Comparison of ENCODE assay signal across 23 cellular contexts in genomic region chr9:112280904-112281303, GRCh38. TPM values are rescaled to one million over a fixed set of nuclear protein-coding genes. Genes with fewer than 3 reads are reported as not detected.
DNase-seq lines count a peak whose midpoint lies in the region; ATAC-seq, FAIRE-seq and TF ChIP-seq lines count a peak whose summit lies in the region.
"Had no signal": no experiment of that assay in that cellular context is flagged by ENCODE, and none has a peak within 500 bp of the region (broad histone marks: within the 10 kb centered on the region; RNA-seq: fewer than 3 reads in every experiment).

No MANE protein-coding gene starts in this region.

- in situ Hi-C loops in K562 (cut with MboI): no loop called here

- TF ChIP-seq EP300 in K562 (IDR thresholded peaks at IDR 0.05; ENCODE audit: low read length): no peak

- dilution Hi-C loops in endothelial cell of umbilical vein (cut with MboI; ENCODE audit: extremely low pct_ligation_motif_present, low sequenced_read_pairs): no loop called here

- H4K20me1 ChIP-seq in K562 (replicated peaks; ENCODE audit: control insufficient read depth, insufficient read depth, low read length) (no peaks in the 10 kb centered on the region), endothelial cell of umbilical vein (replicated peaks; ENCODE audit: control insufficient read depth, extremely low read depth, insufficient read depth, low read length) (peaks cover 3% of the 10 kb centered on the region)

- TF ChIP-seq POLR2A in H54 (IDR thresholded peaks at IDR 0.05; ENCODE audit: low read depth, low read length) (no peak), K562 (conservative IDR thresholded peaks at IDR 0.05) (no peak), endothelial cell of umbilical vein (IDR thresholded peaks at IDR 0.05; ENCODE audit: low read depth, low read length) (no peak)

- FAIRE-seq in H54 (lab: Jason Lieb, UNC): peak; percentile 27
- no peak for FAIRE-seq in K562 (lab: Jason Lieb, UNC)
- peak; percentile 50 for FAIRE-seq in endothelial cell of umbilical vein (lab: Jason Lieb, UNC)
- FAIRE-seq: A204.1, D721Med, GM12891 had no signal

- H3K36me3 Mint-ChIP-seq in T-helper 17 cell (ENCODE audit: low read depth): peaks cover 3% of the 10 kb centered on the region

- H3K4me3 ChIP-seq in K562 (no peak overlapping the region), endothelial cell of umbilical vein (replicated peaks in 1 of 3; ENCODE audit: insufficient read depth in 1 of 3, low read depth in 1 of 3, low read length in 3 of 3) (no peak overlapping the region)
- H3K4me3 ChIP-seq: BLaER1 treated with 17β-estradiol and CSF1 and Interleukin-3, amounts not matched to agents 10 nM and 100 nM had no signal

- H3K27ac ChIP-seq in K562 (ENCODE audit: extremely low read depth, low read depth, low read length) (no peak overlapping the region), endothelial cell of umbilical vein (ENCODE audit: insufficient read depth, low read depth, low read length) (no peak overlapping the region)
- H3K27ac ChIP-seq: BLaER1 treated with 17β-estradiol and CSF1 and Interleukin-3, amounts not matched to agents 10 nM and 100 nM; C4-2B had no signal

- H3K9ac ChIP-seq in K562 (ENCODE audit: insufficient read depth in 1 of 2, low read depth in 2 of 2, low read length in 2 of 2) (no peak overlapping the region), endothelial cell of umbilical vein (replicated peaks; ENCODE audit: extremely low read depth, insufficient read depth, low read length) (no peak overlapping the region)
- H3K9ac ChIP-seq: BLaER1 treated with 17β-estradiol and CSF1 and Interleukin-3, amounts not matched to agents 10 nM and 100 nM had no signal

- no TSS peak for BruUV-seq in K562 (replicated peaks; lab: Mats Ljungman, UMichigan)
- BruUV-seq in endothelial cell of umbilical vein (replicated peaks; lab: Mats Ljungman, UMichigan): no TSS peak

- no peak overlapping the region for H2AFZ ChIP-seq in K562 (ENCODE audit: low read depth, low read length)
- no peak overlapping the region for H2AFZ ChIP-seq in endothelial cell of umbilical vein (ENCODE audit: low read depth, low read length)

- H3K4me1 ChIP-seq in K562 (replicated peaks in 1 of 2; ENCODE audit: control insufficient read depth in 2 of 2, insufficient read depth in 2 of 2, low read length in 2 of 2) (no peaks in the 10 kb centered on the region; a peak in 1 of 5 replicates), endothelial cell of umbilical vein (ENCODE audit: control insufficient read depth, extremely low read depth, insufficient read depth, low read length) (peaks cover 2% of the 10 kb centered on the region)
- H3K4me1 ChIP-seq: BLaER1 treated with 17β-estradiol and CSF1 and Interleukin-3, amounts not matched to agents 10 nM and 100 nM had no signal

- CTCF ChIA-PET in K562 (lab: Yijun Ruan, JAX; ENCODE audit: low intra/inter-chr PET ratio) (no interaction called here), endothelial cell of umbilical vein (lab: Charles Lee) (interaction anchor here (1.0 to 1.3 kb wide), 3 partner anchors 15 to 104 kb away, joined by 3 read pairs; no protein-coding TSS in a partner anchor)

- intact Hi-C loops in K562 (cut with micrococcal nuclease): no loop called here
- intact Hi-C loops in endothelial cell of umbilical vein (cut with micrococcal nuclease): no loop called here

- H3K27me3 ChIP-seq in K562 (ENCODE audit: control insufficient read depth in 2 of 2, insufficient read depth in 2 of 2, low read length in 2 of 2): no peaks in the 10 kb centered on the region
- H3K27me3 ChIP-seq in endothelial cell of umbilical vein (ENCODE audit: control insufficient read depth in 2 of 2, insufficient read depth in 2 of 2, low read length in 2 of 2): no peaks in the 10 kb centered on the region
- H3K27me3 ChIP-seq: BLaER1 treated with 17β-estradiol and CSF1 and Interleukin-3, amounts not matched to agents 10 nM and 100 nM had no signal

- TF ChIP-seq RAD21 in K562 (CRISPR knock-in tag; conservative IDR thresholded peaks at IDR 0.05 in 1 of 2, IDR thresholded peaks at IDR 0.05 in 1 of 2): no peak

- peaks cover 4% of the 10 kb centered on the region for H3K9me3 ChIP-seq in T-helper 17 cell (ENCODE audit: control insufficient read depth, low read length, poor library complexity, severe bottlenecking)
- H3K9me3 ChIP-seq in K562 (replicated peaks; ENCODE audit: control insufficient read depth, insufficient read depth, low read depth, low read length): peaks cover 16% of the 10 kb centered on the region
- peaks cover 3% of the 10 kb centered on the region for H3K9me3 ChIP-seq in endothelial cell of umbilical vein (replicated peaks; ENCODE audit: control insufficient read depth, insufficient read depth, low read length)

- H3K9me1 ChIP-seq in K562 (ENCODE audit: control insufficient read depth, insufficient read depth, low read length) (no peaks in the 10 kb centered on the region), endothelial cell of umbilical vein (replicated peaks; ENCODE audit: control insufficient read depth, extremely low read depth, insufficient read depth, low read length) (no peaks in the 10 kb centered on the region)

- TF ChIP-seq CTCF in K562 (IDR thresholded peaks at IDR 0.05 in 2 of 3, conservative IDR thresholded peaks at IDR 0.05 in 1 of 3; ENCODE audit: insufficient read depth in 2 of 3, low read depth in 1 of 3, low read length in 3 of 3) (no peak), endothelial cell of umbilical vein (IDR thresholded peaks at IDR 0.05; ENCODE audit: extremely low read depth in 1 of 2, insufficient read depth in 1 of 2, low read depth in 1 of 2, low read length in 2 of 2) (no peak), GM20000 (IDR thresholded peaks at IDR 0.05; ENCODE audit: extremely low read depth, missing control alignments) (no peak)

- H3K4me2 ChIP-seq in K562 (ENCODE audit: insufficient read depth, low read length): no peak overlapping the region
- H3K4me2 ChIP-seq in endothelial cell of umbilical vein (ENCODE audit: insufficient read depth, low read length): no peak overlapping the region
- H3K4me2 ChIP-seq: BLaER1 treated with 17β-estradiol and CSF1 and Interleukin-3, amounts not matched to agents 10 nM and 100 nM had no signal

- H3K4me1 Mint-ChIP-seq in T-helper 17 cell: peaks cover 20% of the 10 kb centered on the region

- H3K36me3 ChIP-seq in K562 (ENCODE audit: control insufficient read depth, insufficient read depth, low read length) (peaks cover 19% of the 10 kb centered on the region), endothelial cell of umbilical vein (ENCODE audit: control insufficient read depth in 2 of 2, extremely low read depth in 1 of 2, insufficient read depth in 2 of 2, low read length in 2 of 2) (peaks cover 0 to 3% of the 10 kb centered on the region in 2 experiments)

- H3K27me3 Mint-ChIP-seq in T-helper 17 cell: no peaks in the 10 kb centered on the region
- H3K27me3 Mint-ChIP-seq: B cell; CD4-positive, alpha-beta T cell had no signal

- peak overlapping the region; percentile 32 for H3K27ac Mint-ChIP-seq in T-helper 17 cell
- H3K27ac Mint-ChIP-seq: B cell; CD4-positive, alpha-beta T cell; CD8-positive, alpha-beta T cell had no signal

- POLR2A ChIA-PET in K562 (lab: Yijun Ruan, JAX): interaction anchor here (0.8 kb wide), 1 partner anchor 11 kb away, joined by 3 read pairs; no protein-coding TSS in a partner anchor
- POLR2A ChIA-PET in endothelial cell of umbilical vein (lab: Charles Lee): no interaction called here

- WGBS in K562 (ENCODE audit: insufficient coverage, low coverage, missing lambda C conversion rate): 95% methylated on average over 2 of the region's 2 CpGs

- H3K79me2 ChIP-seq in K562 (ENCODE audit: control insufficient read depth, insufficient read depth, low read length): peaks cover 65% of the 10 kb centered on the region
- H3K79me2 ChIP-seq in endothelial cell of umbilical vein (ENCODE audit: control insufficient read depth, insufficient read depth, low read length): peaks cover 45% of the 10 kb centered on the region

- ATAC-seq in T-helper 17 cell: no peak
- ATAC-seq in K562: no peak
- ATAC-seq in GM19397 (IDR thresholded peaks at IDR 0.05; ENCODE audit: unreplicated experiment): no peak
- ATAC-seq: CD8-positive, alpha-beta T cell had no signal

- no peak for DNase-seq in H54 (ENCODE audit: insufficient read length, low spot score)
- no peak for DNase-seq in T-helper 17 cell
- DNase-seq in K562 (ENCODE audit: extremely low read depth in 1 of 4, low spot score in 3 of 4): no peak
- DNase-seq in endothelial cell of umbilical vein (ENCODE audit: low read depth, low spot score): no peak
- no peak for DNase-seq in AG20443 (ENCODE audit: low spot score)
- no peak for DNase-seq in GM20000 (ENCODE audit: low spot score)
- no peak for DNase-seq in nucleus accumbens (lab: John Stamatoyannopoulos, UW)
- DNase-seq: 8988T; ACHN; AML-193; Caco-2; Calu3; CD4-positive, alpha-beta T cell; CD8-positive, alpha-beta T cell; DMS79 treated with DMSO at 0.1 percent for 48 hours; GF-D8 had no signal

- H3K4me3 Mint-ChIP-seq in T-helper 17 cell: no peak overlapping the region
- H3K4me3 Mint-ChIP-seq: B cell; CD4-positive, alpha-beta T cell; CD8-positive, alpha-beta T cell had no signal

RNA-seq across cellular contexts. Expression of gene PTBP3, which starts 52.5 kb away (rescaled TPM):
- total RNA-seq in T-helper 17 cell (100 to 1,000 TPM; 132 to 140 TPM), K562 (2014; rRNA removed) (36.9 and 44.4 TPM in 2 replicates), K562 (2014; rRNA removed; fragmentation: Illumina TruSeq; extraction: Trizol) (83.5 and 93.8 TPM in 2 replicates), K562 (2015; rRNA removed; fragmentation: Illumina TruSeq; extraction: Trizol) (71.3 and 77.1 TPM in 2 replicates), K562 (2021) (109 and 116 TPM in 2 replicates), endothelial cell of umbilical vein (73.2 and 75.0 TPM in 2 replicates)
- total RNA-seq in K562 (2011; cell fraction: chromatin; rRNA removed; ENCODE audit: low replicate concordance): 83.3 and 94.4 TPM in 2 replicates
- 15.2 and 20.9 TPM in 2 replicates for total RNA-seq in K562 (2011; cell fraction: nucleolus; rRNA removed)
- 43.6 and 84.2 TPM in 2 replicates for total RNA-seq in K562 (2011; cell fraction: nucleoplasm; rRNA removed)
- polyA plus RNA-seq in K562 (2011; rRNA removed) (132 and 151 TPM in 2 replicates), K562 (2014; fragmentation: Illumina TruSeq; extraction: Trizol) (60.3 and 68.0 TPM in 2 replicates), K562 (2014; fragmentation: Nextera tagmentation; extraction: Ambion mirVana) (10 to 100 TPM; 22.4 to 26.7 TPM), K562 (2014; rRNA removed) (42.0 and 45.5 TPM in 2 replicates), endothelial cell of umbilical vein (42.4 and 49.5 TPM in 2 replicates)
- 122 and 173 TPM in 2 replicates for polyA plus RNA-seq in K562 (2011; cell fraction: cytosol; rRNA removed)
- polyA plus RNA-seq in K562 (2011; cell fraction: nucleus; rRNA removed): 54.8 and 78.5 TPM in 2 replicates
- polyA plus RNA-seq in K562 (2012): 34.5 and 35.0 TPM in 2 replicates
- 252 and 271 TPM in 2 replicates for polyA minus RNA-seq in K562 (2011; rRNA and poly(A)+ RNA removed)
- polyA minus RNA-seq in K562 (2011; cell fraction: cytosol; rRNA and poly(A)+ RNA removed): 85.2 and 87.1 TPM in 2 replicates
- polyA minus RNA-seq in K562 (2011; cell fraction: nucleus; rRNA and poly(A)+ RNA removed): 22.9 and 43.9 TPM in 2 replicates
- polyA plus RNA-seq in endothelial cell of umbilical vein (2011; cell fraction: cytosol; rRNA removed): 28.9 and 33.2 TPM in 2 replicates
- 29.8 and 35.3 TPM in 2 replicates for polyA plus RNA-seq in endothelial cell of umbilical vein (2011; cell fraction: nucleus; rRNA removed)
- polyA plus RNA-seq in endothelial cell of umbilical vein (2012): 21.2 and 32.0 TPM in 2 replicates
- polyA minus RNA-seq in endothelial cell of umbilical vein: 87.6 and 106 TPM in 2 replicates
- 23.7 TPM for polyA minus RNA-seq in endothelial cell of umbilical vein (2011; cell fraction: cytosol; rRNA and poly(A)+ RNA removed)
- 34.5 and 49.3 TPM in 2 replicates for polyA minus RNA-seq in endothelial cell of umbilical vein (2011; cell fraction: nucleus; rRNA and poly(A)+ RNA removed)
